1 cellular context compared by ENCODE assay signal in the genomic region with DNA sequence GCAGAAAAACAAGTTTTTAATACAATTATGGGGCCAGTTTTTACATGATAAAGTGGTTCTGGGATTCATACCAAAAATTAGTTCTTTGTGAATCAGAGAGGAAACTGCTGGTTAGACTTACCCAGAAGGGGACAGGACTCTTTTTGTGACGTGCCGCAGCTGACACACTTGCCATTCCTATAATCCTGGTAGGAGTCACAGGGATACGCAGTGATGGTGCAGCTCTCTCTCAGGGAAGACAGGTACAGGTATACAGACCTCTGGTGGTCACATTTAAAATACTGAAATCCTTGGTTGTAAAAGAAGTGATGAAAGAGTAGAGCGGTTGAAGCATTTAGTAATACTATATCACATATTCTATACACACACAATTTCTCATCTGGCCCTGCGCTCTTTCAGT.
TF ChIP-seq lines count a peak whose summit lies in the region.

No MANE protein-coding gene starts in this region.

TF ChIP-seq in HCT116, 20 proteins besides CTCF, POLR2A, EP300 and RAD21:
- no peak for TF ChIP-seq EGR1 (IDR thresholded peaks at IDR 0.05; ENCODE audit: low read depth)
- TF ChIP-seq SRF (IDR thresholded peaks at IDR 0.05; ENCODE audit: low read depth) = no peak
- no peak for TF ChIP-seq ELF1 (IDR thresholded peaks at IDR 0.05; ENCODE audit: borderline replicate concordance, low read depth)
